ENCODE assay signal across 8 cellular contexts in genomic region chr6:52577778-52578473, GRCh38. TPM values are rescaled to one million over a fixed set of nuclear protein-coding genes. Genes with fewer than 3 reads are reported as not detected.
DNase-seq lines count a peak whose midpoint lies in the region; ATAC-seq and TF ChIP-seq lines count a peak whose summit lies in the region.

No MANE protein-coding gene starts in this region.

- peak overlapping the region; percentile 78 to 92 (median 86) for H3K4me3 Mint-ChIP-seq in naive B cell

- H3F3A ChIP-seq in MM.1S (ENCODE audit: insufficient read depth, low read length), result peaks cover 37% of the 10 kb centered on the region

- peaks cover 17 to 37% (median 34%) of the 10 kb centered on the region in 11 experiments; a peak in 21 of 22 replicates for H4K20me1 ChIP-seq in BLaER1 treated with 17β-estradiol and CSF1 and Interleukin-3, amounts not matched to agents 10 nM and 100 nM
- H4K20me1 ChIP-seq in MM.1S (ENCODE audit: insufficient read depth, low read length), result no peaks in the 10 kb centered on the region

- no peaks in the 10 kb centered on the region for H3K9me3 Mint-ChIP-seq in naive B cell

- peaks cover 39% of the 10 kb centered on the region for H3K79me2 ChIP-seq in MM.1S (ENCODE audit: low read length)

- H3K4me2 ChIP-seq in BLaER1 treated with 17β-estradiol and CSF1 and Interleukin-3, amounts not matched to agents 10 nM and 100 nM, result peak overlapping the region; percentile 74 to 92 (median 84)
- peak overlapping the region; percentile 58 for H3K4me2 ChIP-seq in MM.1S (ENCODE audit: low read depth, low read length)

- DNase-seq in MM.1S, result no peak
- no peak for DNase-seq in caudate nucleus (lab: John Stamatoyannopoulos, UW)
- DNase-seq in naive B cell, result no peak
- no peak for DNase-seq in NCI-H69 (lab: John Stamatoyannopoulos, UW)
- DNase-seq in NCI-H1417 (lab: John Stamatoyannopoulos, UW), result no peak

- TF ChIP-seq CTCF in MM.1S (IDR thresholded peaks at IDR 0.05; ENCODE audit: low read length), result no peak

- peaks cover 0 to 23% (median 8%) of the 10 kb centered on the region in 11 experiments; a peak in 8 of 22 replicates for H3K36me3 ChIP-seq in BLaER1 treated with 17β-estradiol and CSF1 and Interleukin-3, amounts not matched to agents 10 nM and 100 nM
- no peaks in the 10 kb centered on the region for H3K36me3 ChIP-seq in MM.1S (replicated peaks; ENCODE audit: insufficient read depth, low read length)

- no peaks in the 10 kb centered on the region for H3K27me3 Mint-ChIP-seq in naive B cell

- peaks cover 46 to 64% (median 48%) of the 10 kb centered on the region in 10 experiments for H3K4me1 ChIP-seq in BLaER1 treated with 17β-estradiol and CSF1 and Interleukin-3, amounts not matched to agents 10 nM and 100 nM
- H3K4me1 ChIP-seq in MM.1S (ENCODE audit: low read length), result peaks cover 6% of the 10 kb centered on the region; the same call in 1 of the 2 replicates

- no peaks in the 10 kb centered on the region for H3K9me2 ChIP-seq in MM.1S (replicated peaks; ENCODE audit: insufficient read depth, low read length)

- H3K9ac ChIP-seq in BLaER1 treated with 17β-estradiol and CSF1 and Interleukin-3, amounts not matched to agents 10 nM and 100 nM, result peak overlapping the region; percentile 94 to 99 (median 97)
- H3K9ac ChIP-seq in MM.1S (ENCODE audit: low read length), result peak overlapping the region; percentile 89

- H2AFZ ChIP-seq in MM.1S (ENCODE audit: low read length), result no peak overlapping the region

- no peaks in the 10 kb centered on the region; a peak in 1 of 22 replicates for H3K27me3 ChIP-seq in BLaER1 treated with 17β-estradiol and CSF1 and Interleukin-3, amounts not matched to agents 10 nM and 100 nM
- no peaks in the 10 kb centered on the region for H3K27me3 ChIP-seq in MM.1S (replicated peaks; ENCODE audit: insufficient read depth, low read length)

- H3K4me3 ChIP-seq in BLaER1 treated with 17β-estradiol and CSF1 and Interleukin-3, amounts not matched to agents 10 nM and 100 nM, result peak overlapping the region; percentile 75 to 88 (median 82)
- H3K4me3 ChIP-seq in MM.1S (ENCODE audit: low read length), result peak overlapping the region; percentile 67

- peaks cover 31 to 48% (median 32%) of the 10 kb centered on the region in 3 donors for H3K4me1 Mint-ChIP-seq in naive B cell

- ATAC-seq in naive B cell (ENCODE audit: low read depth in 2 of 2) (no peak), GM21723 (IDR thresholded peaks at IDR 0.05; ENCODE audit: unreplicated experiment) (no peak), HG03159 (IDR thresholded peaks at IDR 0.05; ENCODE audit: unreplicated experiment) (no peak)

- peaks cover 0 to 5% (median 0%) of the 10 kb centered on the region in 11 experiments; a peak in 3 of 22 replicates for H3K9me3 ChIP-seq in BLaER1 treated with 17β-estradiol and CSF1 and Interleukin-3, amounts not matched to agents 10 nM and 100 nM (replicated peaks in 1 of 11)
- H3K9me3 ChIP-seq in MM.1S (replicated peaks; ENCODE audit: insufficient read depth, low read length), result no peaks in the 10 kb centered on the region

- peak overlapping the region in 4 of 6 donors; percentile 40 to 90 (median 64) for H3K27ac Mint-ChIP-seq in naive B cell

- peaks cover 10 to 19% of the 10 kb centered on the region in 2 donors for H3K36me3 Mint-ChIP-seq in naive B cell

- H3K27ac ChIP-seq in BLaER1 treated with 17β-estradiol and CSF1 and Interleukin-3, amounts not matched to agents 10 nM and 100 nM, result peak overlapping the region; percentile 94 to 99 (median 97)
- peak overlapping the region; percentile 86; the same call in 1 of the 2 replicates for H3K27ac ChIP-seq in MM.1S (ENCODE audit: low read length)
- peak overlapping the region; percentile 88 for H3K27ac ChIP-seq in caudate nucleus (ENCODE audit: low read depth, low read length)

RNA-seq across cellular contexts. Expression of gene TRAM2, which starts 1.1 kb away (rescaled TPM):
- polyA plus RNA-seq in naive B cell (ENCODE audit: low read depth in 6 of 6), result 1 to 10 TPM; 1.4 to 3.9 (median 2.7) TPM
